ENCODE assay signal across 1 cellular context in the genomic region with DNA sequence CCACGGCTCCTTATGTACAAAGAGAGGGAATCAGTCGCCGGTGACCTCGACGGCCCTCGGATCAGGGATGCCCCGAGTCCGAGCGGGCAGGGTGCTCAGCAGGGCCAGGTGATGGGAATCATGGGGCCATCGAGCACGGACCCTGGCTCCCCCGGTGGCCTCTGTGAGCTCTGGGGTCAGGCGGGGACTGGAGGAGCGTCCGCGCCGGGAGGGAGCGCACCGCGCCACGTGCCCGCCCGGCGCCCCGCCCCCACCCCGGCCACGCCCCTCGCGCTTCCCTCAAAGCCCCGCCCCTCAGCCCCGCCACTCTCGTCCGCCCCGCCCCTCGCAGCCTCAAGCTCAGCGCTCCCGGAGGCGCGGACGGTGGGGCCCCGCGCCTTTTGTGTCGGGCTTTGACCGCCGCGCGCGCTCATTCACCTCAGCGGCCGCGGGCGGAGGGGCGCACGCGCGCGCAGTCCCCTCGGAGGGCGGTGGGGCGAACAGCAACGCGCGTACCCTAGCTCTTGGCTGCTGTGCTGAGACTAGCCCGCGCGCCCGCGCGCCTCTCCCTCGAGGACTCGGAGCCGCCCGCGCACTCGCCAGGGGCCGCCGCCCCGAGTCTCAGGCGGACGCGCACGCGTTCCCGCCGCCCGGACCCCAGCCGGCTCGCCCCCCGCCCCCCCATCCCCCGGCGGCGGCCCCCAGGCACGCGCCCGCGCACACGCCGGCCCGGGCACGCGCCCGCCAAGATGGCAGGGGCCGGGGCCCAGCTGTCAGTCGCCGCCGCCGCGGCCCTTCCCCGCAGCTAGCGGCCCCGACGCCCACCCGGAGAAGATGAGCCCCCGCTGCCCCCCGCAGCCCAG.
TF ChIP-seq lines count a peak whose summit lies in the region.

No MANE protein-coding gene starts in this region.

TF ChIP-seq in GM23338, 12 proteins besides CTCF, POLR2A, EP300 and RAD21 (continued from another document):
- TF ChIP-seq, protein P1, sequence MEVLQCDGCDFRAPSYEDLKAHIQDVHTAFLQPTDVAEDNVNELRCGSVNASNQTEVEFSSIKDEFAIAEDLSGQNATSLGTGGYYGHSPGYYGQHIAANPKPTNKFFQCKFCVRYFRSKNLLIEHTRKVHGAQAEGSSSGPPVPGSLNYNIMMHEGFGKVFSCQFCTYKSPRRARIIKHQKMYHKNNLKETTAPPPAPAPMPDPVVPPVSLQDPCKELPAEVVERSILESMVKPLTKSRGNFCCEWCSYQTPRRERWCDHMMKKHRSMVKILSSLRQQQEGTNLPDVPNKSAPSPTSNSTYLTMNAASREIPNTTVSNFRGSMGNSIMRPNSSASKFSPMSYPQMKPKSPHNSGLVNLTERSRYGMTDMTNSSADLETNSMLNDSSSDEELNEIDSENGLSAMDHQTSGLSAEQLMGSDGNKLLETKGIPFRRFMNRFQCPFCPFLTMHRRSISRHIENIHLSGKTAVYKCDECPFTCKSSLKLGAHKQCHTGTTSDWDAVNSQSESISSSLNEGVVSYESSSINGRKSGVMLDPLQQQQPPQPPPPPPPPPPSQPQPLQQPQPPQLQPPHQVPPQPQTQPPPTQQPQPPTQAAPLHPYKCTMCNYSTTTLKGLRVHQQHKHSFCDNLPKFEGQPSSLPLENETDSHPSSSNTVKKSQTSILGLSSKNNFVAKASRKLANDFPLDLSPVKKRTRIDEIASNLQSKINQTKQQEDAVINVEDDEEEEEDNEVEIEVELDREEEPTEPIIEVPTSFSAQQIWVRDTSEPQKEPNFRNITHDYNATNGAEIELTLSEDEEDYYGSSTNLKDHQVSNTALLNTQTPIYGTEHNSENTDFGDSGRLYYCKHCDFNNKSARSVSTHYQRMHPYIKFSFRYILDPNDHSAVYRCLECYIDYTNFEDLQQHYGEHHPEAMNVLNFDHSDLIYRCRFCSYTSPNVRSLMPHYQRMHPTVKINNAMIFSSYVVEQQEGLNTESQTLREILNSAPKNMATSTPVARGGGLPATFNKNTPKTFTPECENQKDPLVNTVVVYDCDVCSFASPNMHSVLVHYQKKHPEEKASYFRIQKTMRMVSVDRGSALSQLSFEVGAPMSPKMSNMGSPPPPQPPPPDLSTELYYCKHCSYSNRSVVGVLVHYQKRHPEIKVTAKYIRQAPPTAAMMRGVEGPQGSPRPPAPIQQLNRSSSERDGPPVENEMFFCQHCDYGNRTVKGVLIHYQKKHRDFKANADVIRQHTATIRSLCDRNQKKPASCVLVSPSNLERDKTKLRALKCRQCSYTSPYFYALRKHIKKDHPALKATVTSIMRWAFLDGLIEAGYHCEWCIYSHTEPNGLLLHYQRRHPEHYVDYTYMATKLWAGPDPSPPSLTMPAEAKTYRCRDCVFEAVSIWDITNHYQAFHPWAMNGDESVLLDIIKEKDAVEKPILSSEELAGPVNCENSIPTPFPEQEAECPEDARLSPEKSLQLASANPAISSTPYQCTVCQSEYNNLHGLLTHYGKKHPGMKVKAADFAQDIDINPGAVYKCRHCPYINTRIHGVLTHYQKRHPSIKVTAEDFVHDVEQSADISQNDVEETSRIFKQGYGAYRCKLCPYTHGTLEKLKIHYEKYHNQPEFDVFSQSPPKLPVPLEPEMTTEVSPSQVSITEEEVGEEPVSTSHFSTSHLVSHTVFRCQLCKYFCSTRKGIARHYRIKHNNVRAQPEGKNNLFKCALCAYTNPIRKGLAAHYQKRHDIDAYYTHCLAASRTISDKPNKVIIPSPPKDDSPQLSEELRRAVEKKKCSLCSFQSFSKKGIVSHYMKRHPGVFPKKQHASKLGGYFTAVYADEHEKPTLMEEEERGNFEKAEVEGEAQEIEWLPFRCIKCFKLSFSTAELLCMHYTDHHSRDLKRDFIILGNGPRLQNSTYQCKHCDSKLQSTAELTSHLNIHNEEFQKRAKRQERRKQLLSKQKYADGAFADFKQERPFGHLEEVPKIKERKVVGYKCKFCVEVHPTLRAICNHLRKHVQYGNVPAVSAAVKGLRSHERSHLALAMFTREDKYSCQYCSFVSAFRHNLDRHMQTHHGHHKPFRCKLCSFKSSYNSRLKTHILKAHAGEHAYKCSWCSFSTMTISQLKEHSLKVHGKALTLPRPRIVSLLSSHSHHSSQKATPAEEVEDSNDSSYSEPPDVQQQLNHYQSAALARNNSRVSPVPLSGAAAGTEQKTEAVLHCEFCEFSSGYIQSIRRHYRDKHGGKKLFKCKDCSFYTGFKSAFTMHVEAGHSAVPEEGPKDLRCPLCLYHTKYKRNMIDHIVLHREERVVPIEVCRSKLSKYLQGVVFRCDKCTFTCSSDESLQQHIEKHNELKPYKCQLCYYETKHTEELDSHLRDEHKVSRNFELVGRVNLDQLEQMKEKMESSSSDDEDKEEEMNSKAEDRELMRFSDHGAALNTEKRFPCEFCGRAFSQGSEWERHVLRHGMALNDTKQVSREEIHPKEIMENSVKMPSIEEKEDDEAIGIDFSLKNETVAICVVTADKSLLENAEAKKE (CRISPR knock-in tag; IDR thresholded peaks at IDR 0.05), result no peak
- TF ChIP-seq NANOG (IDR thresholded peaks at IDR 0.05; ENCODE audit: borderline replicate concordance), result no peak
